Comparison of ENCODE assay signal across 8 cellular contexts in genomic region chr1:89198500-89199072, GRCh38. TPM values are rescaled to one million over a fixed set of nuclear protein-coding genes. Genes with fewer than 3 reads are reported as not detected.
A peak's percentile ranks its signal among the peaks of the same experiment; 100 is the strongest.
DNase-seq lines count a peak whose midpoint lies in the region; ATAC-seq, FAIRE-seq and TF ChIP-seq lines count a peak whose summit lies in the region.

TSS of gene GBP4 (minus strand) at chr1:89198942. CDS start at chr1:89198834, 108 bp downstream.

- H3K9me3 ChIP-seq in astrocyte (ENCODE audit: insufficient read depth, low read depth, low read length) (no peaks in the 10 kb centered on the region), kidney (ENCODE audit: control insufficient read depth in 1 of 2, low read length in 2 of 2) (no peaks in the 10 kb centered on the region)

- H3K9me3 Mint-ChIP-seq in astrocyte (ENCODE audit: unreplicated experiment), result no peaks in the 10 kb centered on the region

- H3K27ac ChIP-seq in astrocyte (ENCODE audit: low read depth, low read length) (no peak within 1 kb of the TSS), kidney (ENCODE audit: low read depth in 2 of 2, low read length in 2 of 2) (peak within 1 kb of the TSS; percentile 79 to 81)

- intact Hi-C loops in kidney (cut with DNase I), result no loop called here

- no peaks in the 10 kb centered on the region for H3K36me3 Mint-ChIP-seq in astrocyte (ENCODE audit: low read depth, unreplicated experiment)

- no peaks in the 10 kb centered on the region for H3K4me1 ChIP-seq in astrocyte (ENCODE audit: insufficient read depth, low read length)
- H3K4me1 ChIP-seq in kidney (ENCODE audit: control insufficient read depth in 1 of 2, insufficient read depth in 1 of 2, low read depth in 1 of 2, low read length in 2 of 2), result no peaks in the 10 kb centered on the region

- peaks cover 6% of the 10 kb centered on the region for H3K4me1 Mint-ChIP-seq in astrocyte (ENCODE audit: low read depth, unreplicated experiment)

- ATAC-seq in GM18508 (IDR thresholded peaks at IDR 0.05; ENCODE audit: insufficient read depth, unreplicated experiment) (peak; percentile 36), HG02884 (IDR thresholded peaks at IDR 0.05; ENCODE audit: unreplicated experiment) (peak; percentile 49)

- FAIRE-seq in astrocyte (lab: Jason Lieb, UNC), result no peak
- no peak for FAIRE-seq in kidney (lab: Jason Lieb, UNC)

- H3K9ac ChIP-seq in astrocyte (ENCODE audit: low read length), result peak within 1 kb of the TSS; percentile 46
- H3K9ac ChIP-seq in kidney (ENCODE audit: low read length in 2 of 2), result peak within 1 kb of the TSS; percentile 28 to 52

- DNase-seq in T-helper 2 cell, result peak in 3 of 5 experiments; percentile 22 to 67 (median 58)
- DNase-seq in astrocyte (ENCODE audit: low read depth), result no peak
- DNase-seq in kidney, result peak; percentile 75
- DNase-seq in stimulated activated CD4-positive, alpha-beta T cell treated with anti-CD3 and anti-CD28 coated beads, Interleukin-1b, Interleukin-23, amount 100 ng/mL, for 48 hours, result peak; percentile 27
- no peak for DNase-seq in iPS-NIHi11 (ENCODE audit: low spot score)
- no peak for DNase-seq in SKM-1 treated with dmso at 0.1 percent for 144 hours (lab: John Stamatoyannopoulos, UW; ENCODE audit: unreplicated experiment)

- H3K36me3 ChIP-seq in astrocyte (ENCODE audit: insufficient read depth, low read length) (no peaks in the 10 kb centered on the region), kidney (ENCODE audit: control insufficient read depth in 1 of 2, insufficient read depth in 2 of 2, low read length in 2 of 2) (peaks cover 0 to 3% of the 10 kb centered on the region in 2 donors)

- peak within 1 kb of the TSS; percentile 52 for H2AFZ ChIP-seq in astrocyte (ENCODE audit: low read depth, low read length)

- H3K27me3 ChIP-seq in astrocyte (ENCODE audit: insufficient read depth, low read length), result no peaks in the 10 kb centered on the region

- H4K20me1 ChIP-seq in astrocyte (ENCODE audit: insufficient read depth, low read length), result no peaks in the 10 kb centered on the region

- no peak within 1 kb of the TSS for H3K4me3 ChIP-seq in astrocyte (ENCODE audit: insufficient read depth, low read depth, low read length)
- peak within 1 kb of the TSS; percentile 68 to 79 for H3K4me3 ChIP-seq in kidney (ENCODE audit: low read length in 2 of 2)

- H3K27me3 Mint-ChIP-seq in astrocyte (ENCODE audit: low read depth, unreplicated experiment), result no peaks in the 10 kb centered on the region

- no peak within 1 kb of the TSS for H3K27ac Mint-ChIP-seq in astrocyte (ENCODE audit: unreplicated experiment)

- H3K4me3 Mint-ChIP-seq in astrocyte (ENCODE audit: unreplicated experiment), result no peak within 1 kb of the TSS

- TF ChIP-seq CTCF in astrocyte (IDR thresholded peaks at IDR 0.05; ENCODE audit: insufficient read depth, low read depth, low read length), result no peak
- no peak for TF ChIP-seq CTCF in kidney (IDR thresholded peaks at IDR 0.05; ENCODE audit: borderline replicate concordance, extremely low read depth, insufficient read depth)

- no peaks in the 10 kb centered on the region for H3K79me2 ChIP-seq in astrocyte (ENCODE audit: insufficient read depth, low read length)

- peak within 1 kb of the TSS; percentile 62 for H3K4me2 ChIP-seq in astrocyte (ENCODE audit: low read length)

RNA-seq across cellular contexts. Expression of gene GBP4, which starts in this region (rescaled TPM):
- total RNA-seq in astrocyte (0.32 and 0.34 TPM in 2 replicates), kidney (9.0 TPM)
- polyA plus RNA-seq in kidney (ENCODE audit: insufficient read depth, low read depth, low replicate concordance), result 11.0 TPM

Comparison
In these comparisons a context has a peak if more than half of its experiments do, and no peak if none do; other contexts are left out.
1. DNase-seq: peak in T-helper 2 cell (3 of 5), kidney (single experiment) and stimulated activated CD4-positive, alpha-beta T cell treated with anti-CD3 and anti-CD28 coated beads, Interleukin-1b, Interleukin-23, amount 100 ng/mL, for 48 hours (single experiment); none in astrocyte (single experiment), iPS-NIHi11 (single experiment) and SKM-1 treated with dmso at 0.1 percent for 144 hours (single experiment).